In the genomic region with DNA sequence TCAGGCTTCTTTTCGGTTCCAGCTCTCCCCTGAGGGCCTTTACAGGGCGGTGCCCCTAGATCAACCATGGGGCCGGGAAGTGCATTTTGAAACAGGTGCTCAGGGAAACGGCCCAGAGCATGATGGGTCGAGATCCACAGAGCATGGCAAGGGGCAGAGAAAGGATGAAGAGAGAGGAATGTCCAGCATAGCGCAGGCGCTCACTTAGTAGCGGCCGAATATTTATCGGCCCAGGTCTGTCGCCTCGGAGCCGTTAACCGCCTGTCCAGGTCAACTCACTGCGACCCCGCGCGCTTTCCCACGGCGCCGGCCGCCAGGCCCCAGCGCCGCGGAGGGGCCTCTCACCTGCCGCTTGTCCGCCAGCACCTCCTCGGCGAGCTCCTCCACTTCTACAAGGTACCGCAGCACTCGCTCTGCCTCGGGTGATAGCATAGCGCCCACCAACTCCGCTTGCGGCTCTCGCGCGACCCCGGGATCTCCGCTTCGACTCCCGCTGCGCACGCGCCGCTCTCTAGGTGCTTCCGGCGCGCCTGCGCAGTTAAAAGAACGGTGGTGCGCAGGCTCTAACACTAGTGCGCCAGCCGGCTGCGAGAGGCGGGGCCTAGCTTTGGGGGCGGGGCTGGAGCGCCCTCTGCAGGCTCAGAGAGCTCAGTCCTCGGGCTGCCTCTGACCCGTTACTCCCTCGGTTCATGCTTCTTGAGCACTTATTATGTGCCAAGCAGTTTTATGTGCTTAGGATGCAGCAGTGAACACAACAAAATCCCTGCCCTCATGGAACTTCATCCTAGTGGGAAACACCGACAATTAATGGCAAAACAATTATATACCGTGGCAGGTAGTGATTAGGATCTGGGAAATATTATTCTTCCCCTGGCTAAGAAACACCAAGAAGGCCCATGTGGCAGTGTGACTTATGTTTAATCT, we compare ENCODE assay signal across 8 cellular contexts. TPM values are rescaled to one million over a fixed set of nuclear protein-coding genes. Genes with fewer than 3 reads are reported as not detected.
DNase-seq lines count a peak whose midpoint lies in the region; ATAC-seq, FAIRE-seq and TF ChIP-seq lines count a peak whose summit lies in the region.

PDRG1 (minus strand) TSS at position 517 of the 924 bp plus-strand sequence; CDS start at position 432, 85 bp downstream.

- FAIRE-seq in HepG2 (lab: Jason Lieb, UNC), result peak; percentile 92

- TF ChIP-seq RAD21 in HepG2 (CRISPR knock-in tag; IDR thresholded peaks at IDR 0.05), result peak; percentile 97

- peak within 1 kb of the TSS; percentile 79 for H3K27ac ChIP-seq in CD4-positive, alpha-beta memory T cell (ENCODE audit: low read depth, low read length)
- peak within 1 kb of the TSS; percentile 73 for H3K27ac ChIP-seq in HepG2 (ENCODE audit: extremely low read length, insufficient read depth, low read length)

- H3K9me3 ChIP-seq in CD4-positive, alpha-beta memory T cell (ENCODE audit: control insufficient read depth in 1 of 2, low read length in 2 of 2), result no peaks in the 10 kb centered on the region
- no peaks in the 10 kb centered on the region for H3K9me3 ChIP-seq in HepG2 (ENCODE audit: low read length)

- H3K27me3 ChIP-seq in CD4-positive, alpha-beta memory T cell (ENCODE audit: insufficient read depth, low read length), result no peaks in the 10 kb centered on the region
- no peaks in the 10 kb centered on the region; a peak in 1 of 5 replicates for H3K27me3 ChIP-seq in HepG2 (ENCODE audit: control insufficient read depth in 1 of 2, insufficient read depth in 2 of 2, low read length in 2 of 2)

- H3K4me3 ChIP-seq in CD4-positive, alpha-beta memory T cell (ENCODE audit: low read length in 2 of 2), result peak within 1 kb of the TSS; percentile 68 to 92
- peak within 1 kb of the TSS; percentile 96 to 98 (median 98) for H3K4me3 ChIP-seq in HepG2 (replicated peaks in 1 of 3; ENCODE audit: insufficient read depth in 1 of 3, low read depth in 2 of 3, low read length in 3 of 3)

- peaks cover 22 to 36% (median 31%) of the 10 kb centered on the region in 4 donors for H3K4me1 Mint-ChIP-seq in CD4-positive, alpha-beta memory T cell
- H3K4me1 Mint-ChIP-seq in activated CD4-positive, alpha-beta T cell treated with anti-CD3 and anti-CD28 coated beads, Interleukin-2, amount 10 ng/mL, durations not matched to agents 7 days and 5 days, result peaks cover 30% of the 10 kb centered on the region

- H4K20me1 ChIP-seq in HepG2 (ENCODE audit: insufficient read depth, low read length), result peaks cover 13% of the 10 kb centered on the region; the same call in 1 of the 2 replicates

- peaks cover 29% of the 10 kb centered on the region for H3K79me2 ChIP-seq in HepG2 (ENCODE audit: insufficient read depth, low read length)

- H3K27ac Mint-ChIP-seq in CD4-positive, alpha-beta memory T cell, result peak within 1 kb of the TSS; percentile 85 to 99 (median 98)
- peak within 1 kb of the TSS; percentile 94 for H3K27ac Mint-ChIP-seq in activated CD4-positive, alpha-beta T cell treated with anti-CD3 and anti-CD28 coated beads, Interleukin-2, amount 10 ng/mL, durations not matched to agents 7 days and 5 days

- peak; percentile 96 to 97 for TF ChIP-seq POLR2A in HepG2 (IDR thresholded peaks at IDR 0.05; ENCODE audit: insufficient read depth in 1 of 2, low read depth in 2 of 2, low read length in 2 of 2)

- POLR2A ChIA-PET in CD4-positive, alpha-beta memory T cell (lab: Charles Lee; ENCODE audit: partially characterized antibody), result interaction anchor here (0.8 to 1.8 kb wide), 5 partner anchors 17 to 158 kb away, joined by 4 to 7 read pairs (median 4); partner anchors contain the start of genes TM9SF4 and XKR7
- POLR2A ChIA-PET in activated CD4-positive, alpha-beta T cell treated with anti-CD3 and anti-CD28 coated beads, Interleukin-2, amount 10 ng/mL, durations not matched to agents 7 days and 5 days (lab: Charles Lee), result interaction anchor here (0.6 to 1.2 kb wide), 2 partner anchors 72 to 79 kb away, joined by 3 to 4 read pairs; no protein-coding TSS in a partner anchor
- POLR2A ChIA-PET in HepG2 (lab: Yijun Ruan, JAX), result interaction anchor here (0.6 to 1.8 kb wide), 21 partner anchors 9 to 272 kb away, joined by 3 to 12 read pairs (median 4); partner anchors contain the start of gene TM9SF4

- H3K27me3 Mint-ChIP-seq in CD4-positive, alpha-beta memory T cell, result peaks cover 12 to 13% of the 10 kb centered on the region in 2 donors
- peaks cover 8% of the 10 kb centered on the region for H3K27me3 Mint-ChIP-seq in activated CD4-positive, alpha-beta T cell treated with anti-CD3 and anti-CD28 coated beads, Interleukin-2, amount 10 ng/mL, durations not matched to agents 7 days and 5 days

- peak within 1 kb of the TSS; percentile 98 for H3K9ac ChIP-seq in HepG2 (ENCODE audit: insufficient read depth, low read depth, low read length)

- H3K36me3 ChIP-seq in CD4-positive, alpha-beta memory T cell (ENCODE audit: insufficient read depth, low read length), result peaks cover 25% of the 10 kb centered on the region
- peaks cover 28 to 31% of the 10 kb centered on the region in 2 experiments for H3K36me3 ChIP-seq in HepG2 (replicated peaks in 1 of 2; ENCODE audit: control insufficient read depth in 1 of 2, insufficient read depth in 2 of 2, low read length in 2 of 2)

- H3K4me2 ChIP-seq in HepG2 (ENCODE audit: low read depth, low read length), result peak within 1 kb of the TSS; percentile 99

- TF ChIP-seq EP300 in HepG2 (IDR thresholded peaks at IDR 0.05; ENCODE audit: low read depth in 2 of 2, low read length in 2 of 2), result 0 out of 4 replicates have a peak, but pooled peaks have one; percentile 3 to 4
- TF ChIP-seq EP300 in HepG2 (CRISPR knock-in tag; IDR thresholded peaks at IDR 0.05; ENCODE audit: borderline replicate concordance), result no peak

- CTCF ChIA-PET in CD4-positive, alpha-beta memory T cell (lab: Charles Lee; ENCODE audit: partially characterized antibody), result interaction anchor here (0.5 to 5.7 kb wide), 18 partner anchors 9 to 827 kb away, joined by 3 to 101 read pairs (median 4); no protein-coding TSS in a partner anchor
- CTCF ChIA-PET in activated CD4-positive, alpha-beta T cell treated with anti-CD3 and anti-CD28 coated beads, Interleukin-2, amount 10 ng/mL, durations not matched to agents 7 days and 5 days (lab: Charles Lee), result interaction anchor here (0.6 to 3.3 kb wide), 25 partner anchors 9 to 311 kb away, joined by 3 to 17 read pairs (median 4); partner anchors contain the start of gene XKR7
- CTCF ChIA-PET in HepG2 (lab: Yijun Ruan, JAX; ENCODE audit: low intra/inter-chr PET ratio, low total read pairs), result interaction anchor here (0.9 to 2.3 kb wide), 5 partner anchors 80 to 129 kb away, joined by 3 to 47 read pairs (median 8); no protein-coding TSS in a partner anchor

- no TSS peak for BruUV-seq in HepG2 (replicated peaks; lab: Mats Ljungman, UMichigan)

- intact Hi-C loops in CD4-positive, alpha-beta memory T cell (cut with micrococcal nuclease), result loop anchor here (1.0 to 5.0 kb wide), 4 partner anchors 67 to 156 kb away; partner anchors contain the start of gene TM9SF4
- intact Hi-C loops in HepG2 (cut with micrococcal nuclease; ENCODE audit: unreplicated experiment), result loop anchor here (1.0 to 10.0 kb wide), 3 partner anchors 81 to 127 kb away; no protein-coding TSS in a partner anchor

- peaks cover 17 to 33% of the 10 kb centered on the region in 2 donors for H3K36me3 Mint-ChIP-seq in CD4-positive, alpha-beta memory T cell
- peaks cover 36% of the 10 kb centered on the region for H3K36me3 Mint-ChIP-seq in activated CD4-positive, alpha-beta T cell treated with anti-CD3 and anti-CD28 coated beads, Interleukin-2, amount 10 ng/mL, durations not matched to agents 7 days and 5 days (ENCODE audit: low read depth)

- H3K4me3 Mint-ChIP-seq in CD4-positive, alpha-beta memory T cell, result peak within 1 kb of the TSS; percentile 96 to 100 (median 98)
- H3K4me3 Mint-ChIP-seq in activated CD4-positive, alpha-beta T cell treated with anti-CD3 and anti-CD28 coated beads, Interleukin-2, amount 10 ng/mL, durations not matched to agents 7 days and 5 days, result peak within 1 kb of the TSS; percentile 90

- peaks cover 0 to 2% (median 0%) of the 10 kb centered on the region in 8 donors for H3K9me3 Mint-ChIP-seq in CD4-positive, alpha-beta memory T cell
- no peaks in the 10 kb centered on the region for H3K9me3 Mint-ChIP-seq in activated CD4-positive, alpha-beta T cell treated with anti-CD3 and anti-CD28 coated beads, Interleukin-2, amount 10 ng/mL, durations not matched to agents 7 days and 5 days

- in situ Hi-C loops in HepG2 (cut with HindIII; ENCODE audit: extremely low pct_ligation_motif_present, low pct_unique_long_range_greater_than_20kb), result loop anchor here (5.0 kb wide), 1 partner anchor 94 kb away; no protein-coding TSS in a partner anchor

- ATAC-seq in GM19395 (IDR thresholded peaks at IDR 0.05; ENCODE audit: unreplicated experiment) (peak; percentile 89), HG03558 (IDR thresholded peaks at IDR 0.05; ENCODE audit: extremely low read depth, unreplicated experiment) (peak; percentile 86), HepG2 (peak; percentile 96)

- peak; percentile 100 for TF ChIP-seq CTCF in HepG2 (CRISPR knock-in tag; IDR thresholded peaks at IDR 0.05)

- H3K4me1 ChIP-seq in CD4-positive, alpha-beta memory T cell (ENCODE audit: insufficient read depth, low read length), result peaks cover 23% of the 10 kb centered on the region
- H3K4me1 ChIP-seq in HepG2 (ENCODE audit: insufficient read depth, low read length), result peaks cover 15% of the 10 kb centered on the region

- 2% methylated on average over 45 of the region's 63 CpGs for WGBS in HepG2 (ENCODE audit: low lambda C conversion rate)

- DNase-seq in CD4-positive, alpha-beta memory T cell, result peak; percentile 93 to 96 (median 96)
- DNase-seq in NCI-H69 (lab: John Stamatoyannopoulos, UW), result peak; percentile 99
- peak; percentile 96 for DNase-seq in activated CD4-positive, alpha-beta T cell treated with anti-CD3 and anti-CD28 coated beads, Interleukin-2, amount 10 ng/mL, durations not matched to agents 7 days and 5 days
- DNase-seq in dermis blood vessel endothelial cell, result peak; percentile 98
- DNase-seq in HepG2 (ENCODE audit: low spot score), result peak; percentile 98
- peak; percentile 98 for DNase-seq in stimulated activated CD4-positive, alpha-beta T cell treated with anti-CD3 and anti-CD28 coated beads, Interleukin-2, amount 100 ng/mL, for 48 hours

- no peak within 1 kb of the TSS for H2AFZ ChIP-seq in HepG2 (ENCODE audit: low read length)

RNA-seq across cellular contexts. Expression of gene PDRG1, which starts in this region (rescaled TPM):
- total RNA-seq in CD4-positive, alpha-beta memory T cell, result 10 to 100 TPM; 12.6 to 13.8 TPM
- polyA plus RNA-seq in CD4-positive, alpha-beta memory T cell, result 10 to 100 TPM; 12.7 to 16.8 TPM
- 10 to 100 TPM; 12.9 to 13.9 TPM for total RNA-seq in activated CD4-positive, alpha-beta T cell treated with anti-CD3 and anti-CD28 coated beads, Interleukin-2, amount 10 ng/mL, durations not matched to agents 7 days and 5 days
- total RNA-seq in dermis blood vessel endothelial cell (4.4 and 5.2 TPM in 2 replicates), HepG2 (2016; rRNA removed; fragmentation: Illumina TruSeq; extraction: Trizol) (16.6 and 22.1 TPM in 2 replicates)
- 5.1 and 5.7 TPM in 2 replicates for total RNA-seq in HepG2 (2016; cell fraction: cytosol; rRNA removed; fragmentation: Illumina TruSeq; extraction: Trizol; ENCODE audit: low read depth)
- 16.1 and 23.7 TPM in 2 replicates for total RNA-seq in HepG2 (2016; cell fraction: insoluble cytoplasmic fraction; rRNA removed; fragmentation: Illumina TruSeq; extraction: Trizol)
- total RNA-seq in HepG2 (2016; cell fraction: membrane; rRNA removed; fragmentation: Illumina TruSeq; extraction: Trizol), result 12.0 and 13.1 TPM in 2 replicates
- 8.3 and 9.7 TPM in 2 replicates for total RNA-seq in HepG2 (2016; cell fraction: nucleus; rRNA removed; fragmentation: Illumina TruSeq; extraction: Trizol)
- polyA plus RNA-seq in HepG2 (2011; rRNA removed), result 18.0 and 20.2 TPM in 2 replicates
- 19.4 and 20.2 TPM in 2 replicates for polyA plus RNA-seq in HepG2 (2011; cell fraction: cytosol; rRNA removed)
- polyA plus RNA-seq in HepG2 (2011; cell fraction: nucleus; rRNA removed), result 11.2 and 13.9 TPM in 2 replicates
- 15.0 and 15.5 TPM in 2 replicates for polyA plus RNA-seq in HepG2 (2012)
- 6.4 and 6.6 TPM in 2 replicates for polyA plus RNA-seq in HepG2 (2016; cell fraction: cytosol; fragmentation: Illumina TruSeq; extraction: Trizol; ENCODE audit: low read depth)
- 34.8 and 36.2 TPM in 2 replicates for polyA plus RNA-seq in HepG2 (2016; cell fraction: insoluble cytoplasmic fraction; fragmentation: Illumina TruSeq; extraction: Trizol; ENCODE audit: low read depth)
- polyA plus RNA-seq in HepG2 (2016; cell fraction: membrane; fragmentation: Illumina TruSeq; extraction: Trizol; ENCODE audit: low read depth), result 11.1 and 11.7 TPM in 2 replicates
- polyA plus RNA-seq in HepG2 (2016; cell fraction: nucleus; fragmentation: Illumina TruSeq; extraction: Trizol; ENCODE audit: insufficient read depth, low read depth), result 20.9 and 21.7 TPM in 2 replicates
- polyA minus RNA-seq in HepG2 (2011; rRNA and poly(A)+ RNA removed; ENCODE audit: low replicate concordance), result 3.7 and 8.1 TPM in 2 replicates
- 3.5 and 4.6 TPM in 2 replicates for polyA minus RNA-seq in HepG2 (2011; cell fraction: cytosol; rRNA and poly(A)+ RNA removed)
- polyA minus RNA-seq in HepG2 (2011; cell fraction: nucleus; rRNA and poly(A)+ RNA removed), result 5.8 and 6.6 TPM in 2 replicates

Comparison
In these comparisons a context has a peak if more than half of its experiments do, and no peak if none do; other contexts are left out.
1. Peak in every context shown above with its lines: DNase-seq, ATAC-seq, H3K4me3 ChIP-seq and H3K27ac ChIP-seq.